ENCODE assay signal across 8 cellular contexts in genomic region chr4:18020145-18020670, GRCh38. TPM values are rescaled to one million over a fixed set of nuclear protein-coding genes. Genes with fewer than 3 reads are reported as not detected.
DNase-seq lines count a peak whose midpoint lies in the region; ATAC-seq and TF ChIP-seq lines count a peak whose summit lies in the region.

No MANE protein-coding gene starts in this region.

- ATAC-seq in activated CD8-positive, alpha-beta T cell treated with anti-CD3 and anti-CD28 coated beads, Interleukin-2, amount 10 ng/mL, durations not matched to agents 7 days and 5 days, result no peak
- ATAC-seq in HG03045 (IDR thresholded peaks at IDR 0.05; ENCODE audit: unreplicated experiment), result no peak

- H3K27ac Mint-ChIP-seq in activated CD8-positive, alpha-beta T cell treated with anti-CD3 and anti-CD28 coated beads, Interleukin-2, amount 10 ng/mL, durations not matched to agents 7 days and 5 days, result peak overlapping the region; percentile 88

- H3K36me3 Mint-ChIP-seq in activated CD8-positive, alpha-beta T cell treated with anti-CD3 and anti-CD28 coated beads, Interleukin-2, amount 10 ng/mL, durations not matched to agents 7 days and 5 days (ENCODE audit: low read depth), result no peaks in the 10 kb centered on the region

- TF ChIP-seq CTCF in HL-60 (IDR thresholded peaks at IDR 0.05; ENCODE audit: insufficient read depth, low read length), result no peak
- TF ChIP-seq CTCF in fibroblast of pulmonary artery (IDR thresholded peaks at IDR 0.05; ENCODE audit: low read length, missing control alignments), result no peak
- no peak for TF ChIP-seq CTCF in parathyroid adenoma (IDR thresholded peaks at IDR 0.05)

- H3K9ac ChIP-seq in parathyroid adenoma, result no peak overlapping the region

- H3K9me3 Mint-ChIP-seq in activated CD8-positive, alpha-beta T cell treated with anti-CD3 and anti-CD28 coated beads, Interleukin-2, amount 10 ng/mL, durations not matched to agents 7 days and 5 days (ENCODE audit: insufficient read depth), result no peaks in the 10 kb centered on the region

- H3K9me3 ChIP-seq in parathyroid adenoma (ENCODE audit: control insufficient read depth, low read length), result no peaks in the 10 kb centered on the region

- peaks cover 18% of the 10 kb centered on the region for H3K4me1 Mint-ChIP-seq in activated CD8-positive, alpha-beta T cell treated with anti-CD3 and anti-CD28 coated beads, Interleukin-2, amount 10 ng/mL, durations not matched to agents 7 days and 5 days (ENCODE audit: low read depth)

- H2AFZ ChIP-seq in parathyroid adenoma, result peak overlapping the region; percentile 93

- DNase-seq in CD1c-positive myeloid dendritic cell (ENCODE audit: extremely low spot score), result peak; percentile 20
- peak; percentile 21 to 31 for DNase-seq in HL-60 (ENCODE audit: low read depth in 1 of 2, low spot score in 1 of 2)
- DNase-seq in activated CD8-positive, alpha-beta T cell treated with anti-CD3 and anti-CD28 coated beads, Interleukin-2, amount 10 ng/mL, durations not matched to agents 7 days and 5 days, result peak; percentile 36
- peak; percentile 34 for DNase-seq in fibroblast of pulmonary artery (ENCODE audit: low read depth)
- no peak for DNase-seq in NCI-H345 (lab: John Stamatoyannopoulos, UW)
- DNase-seq in effector CD4-positive, alpha-beta T cell, result no peak

- H3K79me2 ChIP-seq in parathyroid adenoma, result peaks cover 4% of the 10 kb centered on the region

- POLR2A ChIA-PET in activated CD8-positive, alpha-beta T cell treated with anti-CD3 and anti-CD28 coated beads, Interleukin-2, amount 10 ng/mL, durations not matched to agents 7 days and 5 days (lab: Charles Lee), result interaction anchor here (1.1 to 1.5 kb wide), 3 partner anchors 10 to 443 kb away, joined by 3 to 6 read pairs (median 4); partner anchors contain the start of genes LAP3 and MED28

- H3K4me3 Mint-ChIP-seq in activated CD8-positive, alpha-beta T cell treated with anti-CD3 and anti-CD28 coated beads, Interleukin-2, amount 10 ng/mL, durations not matched to agents 7 days and 5 days, result peak overlapping the region; percentile 96

- CTCF ChIA-PET in activated CD8-positive, alpha-beta T cell treated with anti-CD3 and anti-CD28 coated beads, Interleukin-2, amount 10 ng/mL, durations not matched to agents 7 days and 5 days (lab: Charles Lee), result interaction anchor here (0.9 to 1.3 kb wide), 2 partner anchors 63 to 204 kb away, joined by 3 to 4 read pairs; no protein-coding TSS in a partner anchor

- no peaks in the 10 kb centered on the region for H3K36me3 ChIP-seq in parathyroid adenoma (ENCODE audit: control insufficient read depth, insufficient read depth, low read length)

- H3K27me3 ChIP-seq in HL-60 (ENCODE audit: insufficient read depth, poor library complexity, severe bottlenecking), result no peaks in the 10 kb centered on the region
- H3K27me3 ChIP-seq in parathyroid adenoma (ENCODE audit: control insufficient read depth, insufficient read depth, low read length), result no peaks in the 10 kb centered on the region

- H3K4me1 ChIP-seq in parathyroid adenoma, result no peaks in the 10 kb centered on the region

- peak overlapping the region; percentile 72 for H3K4me2 ChIP-seq in parathyroid adenoma (ENCODE audit: low read length)

- peak overlapping the region; percentile 85 for H3K4me3 ChIP-seq in HL-60 (replicated peaks; ENCODE audit: insufficient read depth, low read length)
- H3K4me3 ChIP-seq in fibroblast of pulmonary artery (replicated peaks; ENCODE audit: low read depth, low read length), result peak overlapping the region; percentile 63
- H3K4me3 ChIP-seq in parathyroid adenoma (ENCODE audit: low read depth, low read length), result peak overlapping the region; percentile 76

- H3K27me3 Mint-ChIP-seq in activated CD8-positive, alpha-beta T cell treated with anti-CD3 and anti-CD28 coated beads, Interleukin-2, amount 10 ng/mL, durations not matched to agents 7 days and 5 days (ENCODE audit: low read depth), result peaks cover 24% of the 10 kb centered on the region

- H3K27ac ChIP-seq in HL-60 (replicated peaks), result peak overlapping the region; percentile 48
- H3K27ac ChIP-seq in parathyroid adenoma, result no peak overlapping the region

RNA-seq across cellular contexts. Expression of gene LCORL, which starts 1.3 kb away (rescaled TPM):
- total RNA-seq in activated CD8-positive, alpha-beta T cell treated with anti-CD3 and anti-CD28 coated beads, Interleukin-2, amount 10 ng/mL, durations not matched to agents 7 days and 5 days, result 10 to 100 TPM; 11.6 to 14.4 TPM

Comparison
In these comparisons a context has a peak if more than half of its experiments do, and no peak if none do; other contexts are left out.
1. DNase-seq: peak in CD1c-positive myeloid dendritic cell (single experiment), HL-60 (2 of 2), activated CD8-positive, alpha-beta T cell treated with anti-CD3 and anti-CD28 coated beads, Interleukin-2, amount 10 ng/mL, durations not matched to agents 7 days and 5 days (single experiment) and fibroblast of pulmonary artery (single experiment); none in NCI-H345 (single experiment) and effector CD4-positive, alpha-beta T cell (single experiment).
2. Peak in every context shown above with its lines, with median percentiles within 50 percentile points of each other: H3K4me3 ChIP-seq.